21 cellular contexts compared by ENCODE assay signal in genomic region chr16:57763290-57764005, GRCh38. TPM values are rescaled to one million over a fixed set of nuclear protein-coding genes. Genes with fewer than 3 reads are reported as not detected.
DNase-seq lines count a peak whose midpoint lies in the region; ATAC-seq, FAIRE-seq and TF ChIP-seq lines count a peak whose summit lies in the region.
"Had no signal": no experiment of that assay in that cellular context is flagged by ENCODE, and none has a peak within 500 bp of the region (broad histone marks: within the 10 kb centered on the region; RNA-seq: fewer than 3 reads in every experiment).

No MANE protein-coding gene starts in this region.

- H3K4me3 ChIP-seq in BE2C (ENCODE audit: low read depth, low read length) (no peak overlapping the region), PC-3 (ENCODE audit: low read length) (no peak overlapping the region), H1 (ENCODE audit: extremely low read depth in 1 of 4, insufficient read depth in 2 of 4, low read depth in 3 of 4, low read length in 4 of 4) (no peak overlapping the region), neuronal stem cell (ENCODE audit: low read length in 2 of 2) (no peak overlapping the region), MG63 (no peak overlapping the region)
- H3K4me3 ChIP-seq: ascending aorta, left lung, sigmoid colon, SK-N-MC, tibial artery had no signal

- H3K27ac ChIP-seq in PC-3 (ENCODE audit: low read length) = peak overlapping the region; percentile 32; the same call in 1 of the 2 replicates
- no peak overlapping the region; the same call in 1 of the 2 replicates for H3K27ac ChIP-seq in H1 (ENCODE audit: low read depth, low read length)
- H3K27ac ChIP-seq in neuronal stem cell (replicated peaks; ENCODE audit: low read length) = no peak overlapping the region
- H3K27ac ChIP-seq: sigmoid colon, tibial artery had no signal

- intact Hi-C loops in PC-3 (cut with micrococcal nuclease) = loop anchor here (5.0 kb wide), 1 partner anchor 49 kb away; no protein-coding TSS in a partner anchor

- no peaks in the 10 kb centered on the region for H3K9me2 ChIP-seq in PC-3 (replicated peaks; ENCODE audit: low read length)

- FAIRE-seq in H1 (lab: Jason Lieb, UNC) = no peak

- H4K20me1 ChIP-seq in PC-3 (ENCODE audit: low read length) (no peaks in the 10 kb centered on the region), H1 (replicated peaks in 1 of 2; ENCODE audit: control insufficient read depth in 1 of 2, insufficient read depth in 2 of 2, low read length in 2 of 2) (no peaks in the 10 kb centered on the region)

- H3K79me1 ChIP-seq in H1 (ENCODE audit: low read depth, low read length) = no peaks in the 10 kb centered on the region
- no peaks in the 10 kb centered on the region for H3K79me1 ChIP-seq in neuronal stem cell (ENCODE audit: low read depth, low read length)

- H3K4ac ChIP-seq in H1 (replicated peaks; ENCODE audit: insufficient read length, low read depth, low read length) = no peak overlapping the region
- H3K4ac ChIP-seq in neuronal stem cell (ENCODE audit: low read length) = no peak overlapping the region

- H4K5ac ChIP-seq in H1 (ENCODE audit: insufficient read length, low read depth, low read length) = no peak overlapping the region

- no TSS peak for BruUV-seq in PC-3 (replicated peaks; lab: Mats Ljungman, UMichigan)

- ATAC-seq in PC-3 (no peak), GM21390 (IDR thresholded peaks at IDR 0.05; ENCODE audit: unreplicated experiment) (no peak), GM21737 (IDR thresholded peaks at IDR 0.05; ENCODE audit: unreplicated experiment) (no peak)

- 86% methylated on average over 14 of the region's 14 CpGs; no CpG with 5 or more reads in 1 of the 2 experiments for WGBS in H1 (ENCODE audit: extremely low coverage in 1 of 2, insufficient coverage in 1 of 2, insufficient read length in 1 of 2, insufficient replicate concordance in 2 of 2, low coverage in 1 of 2, low lambda C conversion rate in 2 of 2, missing lambda C conversion rate in 1 of 2), 2 experiments
- no CpG with 5 or more reads among the region's 14 CpGs for WGBS in neuronal stem cell (ENCODE audit: extremely low coverage in 2 of 2, insufficient read length in 2 of 2, insufficient replicate concordance in 1 of 2), 2 donors

- H3K23ac ChIP-seq in H1 (ENCODE audit: insufficient read length) (no peak overlapping the region), neuronal stem cell (ENCODE audit: low read depth, low read length, poor library complexity) (peak overlapping the region; percentile 83)

- CTCF ChIA-PET in PC-3 (lab: Charles Lee) = interaction anchor here (0.7 kb wide), 1 partner anchor 96 kb away, joined by 5 read pairs; no protein-coding TSS in a partner anchor
- CTCF ChIA-PET in H1 (lab: Charles Lee; ENCODE audit: partially characterized antibody) = interaction anchor here (0.6 to 2.0 kb wide), 3 partner anchors 12 to 143 kb away, joined by 3 to 6 read pairs (median 4); no protein-coding TSS in a partner anchor

- H2BK12ac ChIP-seq in H1 (ENCODE audit: low read depth, low read length) = 0 out of 2 replicates have a peak overlapping the region, but pooled peaks have one; percentile 17
- H2BK12ac ChIP-seq in neuronal stem cell (ENCODE audit: low read length) = peak overlapping the region; percentile 25

- H2BK5ac ChIP-seq in H1 (ENCODE audit: low read depth, low read length) (peak overlapping the region; percentile 66), neuronal stem cell (ENCODE audit: low read length) (no peak overlapping the region)

- H3K4me1 ChIP-seq in BE2C (peaks cover 20% of the 10 kb centered on the region), PC-3 (ENCODE audit: insufficient read depth, low read length) (peaks cover 8% of the 10 kb centered on the region), H1 (replicated peaks in 1 of 4; ENCODE audit: control insufficient read depth in 3 of 4, insufficient read depth in 4 of 4, low read length in 3 of 4) (peaks cover 0 to 15% (median 3%) of the 10 kb centered on the region in 4 experiments; a peak in 4 of 7 replicates), neuronal stem cell (ENCODE audit: control insufficient read depth in 2 of 2, insufficient read depth in 1 of 2, low read depth in 1 of 2, low read length in 2 of 2) (peaks cover 3 to 8% of the 10 kb centered on the region in 2 donors)

- no peak overlapping the region for H4K91ac ChIP-seq in H1 (replicated peaks; ENCODE audit: insufficient read length, low read length)
- no peak overlapping the region for H4K91ac ChIP-seq in neuronal stem cell (ENCODE audit: low read depth, low read length, poor library complexity)

- no peak for TF ChIP-seq POLR2A in H1 (IDR thresholded peaks at IDR 0.05; ENCODE audit: control extremely low read depth in 1 of 2, low read depth in 2 of 2, low read length in 2 of 2)

- TF ChIP-seq CTCF in BE2C (IDR thresholded peaks at IDR 0.05; ENCODE audit: low read depth, low read length) (no peak), PC-3 (conservative IDR thresholded peaks at IDR 0.05; ENCODE audit: low read depth, low read length) (no peak), H1 (IDR thresholded peaks at IDR 0.05; ENCODE audit: control extremely low read depth in 1 of 3, insufficient read depth in 1 of 3, low read depth in 1 of 3, low read length in 3 of 3) (no peak)

- no peaks in the 10 kb centered on the region for H3K27me3 ChIP-seq in BE2C
- H3K27me3 ChIP-seq in PC-3 (ENCODE audit: low read length) = no peaks in the 10 kb centered on the region
- no peaks in the 10 kb centered on the region; a peak in 1 of 7 replicates for H3K27me3 ChIP-seq in H1 (replicated peaks in 1 of 4; ENCODE audit: control insufficient read depth in 3 of 4, extremely low read depth in 1 of 4, insufficient read depth in 3 of 4, low read length in 3 of 4)
- H3K27me3 ChIP-seq in neuronal stem cell (ENCODE audit: control insufficient read depth in 3 of 3, insufficient read depth in 3 of 3, low read depth in 1 of 3, low read length in 3 of 3) = no peaks in the 10 kb centered on the region
- H3K27me3 ChIP-seq in MG63 = no peaks in the 10 kb centered on the region
- H3K27me3 ChIP-seq: ascending aorta, left lung, sigmoid colon, tibial artery had no signal

- no peak overlapping the region for H2BK20ac ChIP-seq in H1 (ENCODE audit: low read length)

- no peak overlapping the region for H3K14ac ChIP-seq in H1 (ENCODE audit: insufficient read length)
- no peak overlapping the region for H3K14ac ChIP-seq in neuronal stem cell (ENCODE audit: low read length)

- H2BK120ac ChIP-seq in H1 (replicated peaks; ENCODE audit: low read depth, low read length) (no peak overlapping the region), neuronal stem cell (ENCODE audit: low read depth, low read length) (no peak overlapping the region)

- H4K8ac ChIP-seq in H1 (ENCODE audit: extremely low read depth, insufficient read depth, low read length) = no peak overlapping the region; the same call in 1 of the 2 replicates
- H4K8ac ChIP-seq in neuronal stem cell (ENCODE audit: low read depth, low read length) = no peak overlapping the region

- TF ChIP-seq EP300 in H1 (IDR thresholded peaks at IDR 0.05; ENCODE audit: borderline replicate concordance in 1 of 2, low read depth in 2 of 2, low read length in 2 of 2) = no peak

- H3K56ac ChIP-seq in H1 (replicated peaks; ENCODE audit: insufficient read length, low read depth, low read length) = no peak overlapping the region

- H3K4me2 ChIP-seq in PC-3 (ENCODE audit: low read length) (no peak overlapping the region), H1 (ENCODE audit: insufficient read depth in 1 of 2, low read depth in 2 of 2, low read length in 2 of 2) (no peak overlapping the region), neuronal stem cell (ENCODE audit: insufficient read depth, low read length, poor library complexity, severe bottlenecking) (no peak overlapping the region)

- DNase-seq in BE2C = peak; percentile 8
- no peak for DNase-seq in PC-3
- no peak for DNase-seq in H1 (ENCODE audit: low read depth in 1 of 2, low spot score in 2 of 2)
- no peak for DNase-seq in neuronal stem cell (ENCODE audit: low spot score)
- DNase-seq in MG63 = no peak
- no peak for DNase-seq in activated CD8-positive, alpha-beta memory T cell treated with anti-CD3 and anti-CD28 coated beads for 24 hours
- DNase-seq: activated CD4-positive, alpha-beta T cell treated with anti-CD3 and anti-CD28 coated beads, Interleukin-2, amount 10 ng/mL, durations not matched to agents 24 days and 14 days; CD4-positive, alpha-beta T cell; central memory CD4-positive, alpha-beta T cell; GOT3; KBM-7; MM.1S; NCI-H1436; NCI-H510A; sigmoid colon; tibial artery had no signal

- no peak overlapping the region for H3K18ac ChIP-seq in H1 (ENCODE audit: extremely low read depth, low read length)
- H3K18ac ChIP-seq in neuronal stem cell (ENCODE audit: low read length) = peak overlapping the region; percentile 72

- H3K9me3 ChIP-seq in BE2C (no peaks in the 10 kb centered on the region), PC-3 (ENCODE audit: low read length) (no peaks in the 10 kb centered on the region), H1 (ENCODE audit: insufficient read depth in 2 of 2, low read depth in 1 of 2, low read length in 1 of 2) (no peaks in the 10 kb centered on the region), neuronal stem cell (replicated peaks in 1 of 2; ENCODE audit: control insufficient read depth in 2 of 2, insufficient read depth in 1 of 2, low read depth in 1 of 2, low read length in 2 of 2) (no peaks in the 10 kb centered on the region), MG63 (no peaks in the 10 kb centered on the region; the same call in 1 of the 2 replicates)
- H3K9me3 ChIP-seq: ascending aorta, left lung, sigmoid colon, tibial artery had no signal

- TF ChIP-seq RAD21 in H1 (IDR thresholded peaks at IDR 0.05 in 1 of 2, conservative IDR thresholded peaks at IDR 0.05 in 1 of 2; ENCODE audit: low read depth in 2 of 2, low read length in 2 of 2) = no peak

- H3K9ac ChIP-seq in PC-3 (ENCODE audit: low read length) (no peak overlapping the region), H1 (replicated peaks in 1 of 4; ENCODE audit: extremely low read depth in 1 of 4, low read depth in 3 of 4, low read length in 3 of 4) (no peak overlapping the region), neuronal stem cell (ENCODE audit: low read depth, low read length, poor library complexity) (peak overlapping the region; percentile 72)

- H3K36me3 ChIP-seq in BE2C (peaks cover 5% of the 10 kb centered on the region; the same call in 1 of the 2 replicates), PC-3 (ENCODE audit: low read depth, low read length) (no peaks in the 10 kb centered on the region), H1 (ENCODE audit: control insufficient read depth in 2 of 4, insufficient read depth in 4 of 4, low read length in 3 of 4) (no peaks in the 10 kb centered on the region), neuronal stem cell (replicated peaks in 1 of 2; ENCODE audit: control insufficient read depth in 2 of 2, insufficient read depth in 2 of 2, low read length in 2 of 2) (peaks cover 0 to 12% of the 10 kb centered on the region in 2 donors), MG63 (peaks cover 96% of the 10 kb centered on the region)

- no peak overlapping the region for H2AFZ ChIP-seq in PC-3 (ENCODE audit: low read length)
- H2AFZ ChIP-seq in H1 (ENCODE audit: low read length) = no peak overlapping the region
- H2AFZ ChIP-seq in neuronal stem cell (ENCODE audit: low read length) = no peak overlapping the region

- no peaks in the 10 kb centered on the region for H3F3A ChIP-seq in PC-3 (ENCODE audit: low read length, unreplicated experiment)

- H3K79me2 ChIP-seq in PC-3 (ENCODE audit: low read length) (no peaks in the 10 kb centered on the region), H1 (ENCODE audit: control insufficient read depth in 1 of 2, insufficient read depth in 2 of 2, low read length in 2 of 2) (no peaks in the 10 kb centered on the region)

- H2BK15ac ChIP-seq in H1 (ENCODE audit: low read length) = peak overlapping the region; percentile 46; the same call in 1 of the 2 replicates
- peak overlapping the region; percentile 86 for H2BK15ac ChIP-seq in neuronal stem cell (ENCODE audit: low read length)

- H2AK5ac ChIP-seq in H1 (ENCODE audit: low read depth, low read length) (no peak overlapping the region), neuronal stem cell (ENCODE audit: low read depth, low read length) (peak overlapping the region; percentile 53)

- POLR2A ChIA-PET in PC-3 (lab: Charles Lee; ENCODE audit: unreplicated experiment) (no interaction called here), H1 (lab: Charles Lee; ENCODE audit: partially characterized antibody) (interaction anchor here (1.0 kb wide), 1 partner anchor 28 kb away, joined by 8 read pairs; the partner anchor contains the start of gene KATNB1)

- no peaks in the 10 kb centered on the region for H3K23me2 ChIP-seq in H1 (ENCODE audit: low read depth, low read length)

RNA-seq across cellular contexts. Expression of gene KATNB1, which starts 27.9 kb away (rescaled TPM):
- polyA plus RNA-seq in BE2C (2012; ENCODE audit: insufficient read depth, insufficient read length, low read depth) = 99.0 TPM
- 37.7 and 50.9 TPM in 2 replicates for total RNA-seq in PC-3 (2014; rRNA removed)
- total RNA-seq in H1 (2021; fragmentation: NEBNext Ultra II Directional; extraction: Animal tissue kit (Norgen Biotek cat#: 25700)) = 50.2 and 50.3 TPM in 2 replicates
- polyA plus RNA-seq in H1 (2011; rRNA removed) = 60.4 and 88.4 TPM in 2 replicates
- 55.3 TPM for polyA plus RNA-seq in H1 (2011; cell fraction: cytosol; rRNA removed)
- polyA plus RNA-seq in H1 (2011; cell fraction: nucleus; rRNA removed) = 166 TPM
- 25.0 to 47.4 TPM (median 43.4 TPM) in 4 replicates for polyA plus RNA-seq in H1 (2012, experiment 1 of 2)
- 48.3 TPM for polyA plus RNA-seq in H1 (2012, experiment 2 of 2)
- polyA plus RNA-seq in H1 (2013, experiment 1 of 2) = 31.0 TPM
- 28.8 TPM for polyA plus RNA-seq in H1 (2013, experiment 2 of 2)
- 31.8 and 43.0 TPM in 2 replicates for polyA minus RNA-seq in H1 (2011; rRNA and poly(A)+ RNA removed)
- polyA minus RNA-seq in H1 (2011; cell fraction: cytosol; rRNA and poly(A)+ RNA removed) = 29.9 TPM
- polyA minus RNA-seq in H1 (2011; cell fraction: nucleus; rRNA and poly(A)+ RNA removed) = 42.7 TPM
- 31.8 TPM for polyA plus RNA-seq in neuronal stem cell (2013, experiment 1 of 2)
- polyA plus RNA-seq in neuronal stem cell (2013, experiment 2 of 2) = 30.8 TPM
- 22.6 and 62.7 TPM in 2 replicates for total RNA-seq in MG63 (2014; rRNA removed; shearing (Covaris generic); ENCODE audit: low replicate concordance)

RNA-seq across cellular contexts. Expression of gene KIFC3, which starts 38.8 kb away (rescaled TPM):
- polyA plus RNA-seq in BE2C (2012; ENCODE audit: insufficient read depth, insufficient read length, low read depth) = 36.8 TPM
- 32.6 and 42.2 TPM in 2 replicates for total RNA-seq in PC-3 (2014; rRNA removed)
- total RNA-seq in H1 (2021; fragmentation: NEBNext Ultra II Directional; extraction: Animal tissue kit (Norgen Biotek cat#: 25700)) = 5.3 and 7.1 TPM in 2 replicates
- polyA plus RNA-seq in H1 (2011; rRNA removed) = 2.1 and 3.8 TPM in 2 replicates
- polyA plus RNA-seq in H1 (2011; cell fraction: cytosol; rRNA removed) = 4.4 TPM
- 11.5 TPM for polyA plus RNA-seq in H1 (2011; cell fraction: nucleus; rRNA removed)
- 2.1 to 3.7 TPM (median 2.8 TPM) in 4 replicates for polyA plus RNA-seq in H1 (2012, experiment 1 of 2)
- 1.6 TPM for polyA plus RNA-seq in H1 (2012, experiment 2 of 2)
- 4.3 TPM for polyA plus RNA-seq in H1 (2013, experiment 1 of 2)
- polyA plus RNA-seq in H1 (2013, experiment 2 of 2) = 4.4 TPM
- polyA minus RNA-seq in H1 (2011; rRNA and poly(A)+ RNA removed) = 3.3 and 3.9 TPM in 2 replicates
- 4.9 TPM for polyA minus RNA-seq in H1 (2011; cell fraction: cytosol; rRNA and poly(A)+ RNA removed)
- polyA minus RNA-seq in H1 (2011; cell fraction: nucleus; rRNA and poly(A)+ RNA removed) = 7.5 TPM
- polyA plus RNA-seq in neuronal stem cell (2013, experiment 1 of 2) = 1.3 TPM
- 1.1 TPM for polyA plus RNA-seq in neuronal stem cell (2013, experiment 2 of 2)
- total RNA-seq in MG63 (2014; rRNA removed; shearing (Covaris generic); ENCODE audit: low replicate concordance) = 196 and 322 TPM in 2 replicates
- total RNA-seq: CD4-positive, alpha-beta T cell had no signal
